In genomic region chr9:20558609-20559016, GRCh38 we compare ENCODE assay signal across 8 cellular contexts.
A peak's percentile ranks its signal among the peaks of the same experiment; 100 is the strongest.
DNase-seq lines count a peak whose midpoint lies in the region; ATAC-seq and TF ChIP-seq lines count a peak whose summit lies in the region.

No MANE protein-coding gene starts in this region.

- intact Hi-C loops in CD8-positive, alpha-beta T cell (cut with DNase I, micrococcal nuclease), result loop anchor here in 1 of 2 experiments (10.0 kb wide), 1 partner anchor 634 kb away; no protein-coding TSS in a partner anchor

- POLR2A ChIA-PET in CD8-positive, alpha-beta T cell (lab: Charles Lee), result no interaction called here
- POLR2A ChIA-PET in activated naive CD8-positive, alpha-beta T cell treated with anti-CD3 and anti-CD28 coated beads, Interleukin-2, amount 10 ng/mL, durations not matched to agents 7 days and 5 days (lab: Charles Lee), result interaction anchor here (0.6 to 1.1 kb wide), 2 partner anchors 63 to 125 kb away, joined by 3 to 4 read pairs; partner anchors contain the start of genes FOCAD and MLLT3

- no peak for TF ChIP-seq CTCF in CD8-positive, alpha-beta T cell (IDR thresholded peaks at IDR 0.05)

- no peaks in the 10 kb centered on the region for H3K9me3 Mint-ChIP-seq in CD8-positive, alpha-beta T cell
- no peaks in the 10 kb centered on the region for H3K9me3 Mint-ChIP-seq in activated naive CD8-positive, alpha-beta T cell treated with anti-CD3 and anti-CD28 coated beads, Interleukin-2, amount 10 ng/mL, durations not matched to agents 7 days and 5 days

- no peaks in the 10 kb centered on the region for H3K36me3 Mint-ChIP-seq in CD8-positive, alpha-beta T cell
- peaks cover 20% of the 10 kb centered on the region for H3K36me3 Mint-ChIP-seq in activated naive CD8-positive, alpha-beta T cell treated with anti-CD3 and anti-CD28 coated beads, Interleukin-2, amount 10 ng/mL, durations not matched to agents 7 days and 5 days

- peaks cover 48% of the 10 kb centered on the region for H3K4me1 ChIP-seq in CD8-positive, alpha-beta T cell (ENCODE audit: insufficient read depth, low read length)

- H3K9me3 ChIP-seq in CD8-positive, alpha-beta T cell (ENCODE audit: low read length), result no peaks in the 10 kb centered on the region

- no peak overlapping the region for H3K4me3 Mint-ChIP-seq in CD8-positive, alpha-beta T cell
- H3K4me3 Mint-ChIP-seq in activated naive CD8-positive, alpha-beta T cell treated with anti-CD3 and anti-CD28 coated beads, Interleukin-2, amount 10 ng/mL, durations not matched to agents 7 days and 5 days, result no peak overlapping the region

- CTCF ChIA-PET in CD8-positive, alpha-beta T cell (lab: Charles Lee), result no interaction called here

- peak; percentile 23 for ATAC-seq in CD8-positive, alpha-beta T cell
- peak; percentile 44 for ATAC-seq in activated naive CD8-positive, alpha-beta T cell treated with anti-CD3 and anti-CD28 coated beads, Interleukin-2, amount 10 ng/mL, durations not matched to agents 7 days and 5 days (ENCODE audit: low read depth)
- ATAC-seq in GM21381 (IDR thresholded peaks at IDR 0.05; ENCODE audit: unreplicated experiment) (no peak), HG03460 (IDR thresholded peaks at IDR 0.05; ENCODE audit: unreplicated experiment) (no peak)

- H3K4me1 Mint-ChIP-seq in CD8-positive, alpha-beta T cell (ENCODE audit: low read depth), result peaks cover 88% of the 10 kb centered on the region
- H3K4me1 Mint-ChIP-seq in activated naive CD8-positive, alpha-beta T cell treated with anti-CD3 and anti-CD28 coated beads, Interleukin-2, amount 10 ng/mL, durations not matched to agents 7 days and 5 days, result peaks cover 76% of the 10 kb centered on the region

- H3K27me3 ChIP-seq in CD8-positive, alpha-beta T cell (ENCODE audit: insufficient read depth, low read length), result no peaks in the 10 kb centered on the region

- H3K27me3 Mint-ChIP-seq in CD8-positive, alpha-beta T cell (ENCODE audit: low read depth), result no peaks in the 10 kb centered on the region
- no peaks in the 10 kb centered on the region for H3K27me3 Mint-ChIP-seq in activated naive CD8-positive, alpha-beta T cell treated with anti-CD3 and anti-CD28 coated beads, Interleukin-2, amount 10 ng/mL, durations not matched to agents 7 days and 5 days

- H3K27ac ChIP-seq in CD8-positive, alpha-beta T cell (ENCODE audit: low read depth, low read length), result no peak overlapping the region

- no peaks in the 10 kb centered on the region for H3K36me3 ChIP-seq in CD8-positive, alpha-beta T cell (ENCODE audit: insufficient read depth, low read length)

- no peak overlapping the region for H3K4me3 ChIP-seq in CD8-positive, alpha-beta T cell (ENCODE audit: low read depth, low read length)

- no peak for DNase-seq in CD8-positive, alpha-beta T cell
- DNase-seq in HK-2 (ENCODE audit: unreplicated experiment) (peak; percentile 27), myocyte (ENCODE audit: low read depth) (peak; percentile 65), UCSD-AML1 (lab: John Stamatoyannopoulos, UW; ENCODE audit: unreplicated experiment) (no peak)
- no peak for DNase-seq in activated naive CD8-positive, alpha-beta T cell treated with anti-CD3 and anti-CD28 coated beads, Interleukin-2, amount 10 ng/mL, durations not matched to agents 7 days and 5 days
- no peak for DNase-seq in effector CD8-positive, alpha-beta T cell (lab: John Stamatoyannopoulos, UW)

- no peak overlapping the region for H3K27ac Mint-ChIP-seq in CD8-positive, alpha-beta T cell
- H3K27ac Mint-ChIP-seq in activated naive CD8-positive, alpha-beta T cell treated with anti-CD3 and anti-CD28 coated beads, Interleukin-2, amount 10 ng/mL, durations not matched to agents 7 days and 5 days, result peak overlapping the region; percentile 19

Comparison
In these comparisons a context has a peak if more than half of its experiments do, and no peak if none do; other contexts are left out.
1. ATAC-seq: peak in CD8-positive, alpha-beta T cell (single experiment) and activated naive CD8-positive, alpha-beta T cell treated with anti-CD3 and anti-CD28 coated beads, Interleukin-2, amount 10 ng/mL, durations not matched to agents 7 days and 5 days (single experiment); none in GM21381 (single experiment) and HG03460 (single experiment).
2. DNase-seq: peak in HK-2 (single experiment) and myocyte (single experiment); none in CD8-positive, alpha-beta T cell (0 of 7), activated naive CD8-positive, alpha-beta T cell treated with anti-CD3 and anti-CD28 coated beads, Interleukin-2, amount 10 ng/mL, durations not matched to agents 7 days and 5 days (single experiment), UCSD-AML1 (single experiment) and effector CD8-positive, alpha-beta T cell (single experiment).